1 cellular context compared by ENCODE assay signal in genomic region chr10:125248489-125248888, GRCh38.
TF ChIP-seq lines count a peak whose summit lies in the region.

No MANE protein-coding gene starts in this region.

TF ChIP-seq in GM23338, 12 proteins besides CTCF, POLR2A, EP300 and RAD21 (continued from another document):
- TF ChIP-seq ZNF462 (CRISPR knock-in tag; IDR thresholded peaks at IDR 0.05) (no peak), STAT1 (IDR thresholded peaks at IDR 0.05; ENCODE audit: unreplicated experiment) (no peak), JUNB (IDR thresholded peaks at IDR 0.05; ENCODE audit: unreplicated experiment) (no peak), ZNF331 (CRISPR knock-in tag; IDR thresholded peaks at IDR 0.05; ENCODE audit: low read depth) (no peak), REST (IDR thresholded peaks at IDR 0.05; ENCODE audit: unreplicated experiment) (no peak), CREB1 (CRISPR knock-in tag; IDR thresholded peaks at IDR 0.05; ENCODE audit: low read depth) (no peak), EZH2phosphoT487 (IDR thresholded peaks at IDR 0.05; ENCODE audit: unreplicated experiment) (no peak)
